1 cellular context compared by ENCODE assay signal in the genomic region with DNA sequence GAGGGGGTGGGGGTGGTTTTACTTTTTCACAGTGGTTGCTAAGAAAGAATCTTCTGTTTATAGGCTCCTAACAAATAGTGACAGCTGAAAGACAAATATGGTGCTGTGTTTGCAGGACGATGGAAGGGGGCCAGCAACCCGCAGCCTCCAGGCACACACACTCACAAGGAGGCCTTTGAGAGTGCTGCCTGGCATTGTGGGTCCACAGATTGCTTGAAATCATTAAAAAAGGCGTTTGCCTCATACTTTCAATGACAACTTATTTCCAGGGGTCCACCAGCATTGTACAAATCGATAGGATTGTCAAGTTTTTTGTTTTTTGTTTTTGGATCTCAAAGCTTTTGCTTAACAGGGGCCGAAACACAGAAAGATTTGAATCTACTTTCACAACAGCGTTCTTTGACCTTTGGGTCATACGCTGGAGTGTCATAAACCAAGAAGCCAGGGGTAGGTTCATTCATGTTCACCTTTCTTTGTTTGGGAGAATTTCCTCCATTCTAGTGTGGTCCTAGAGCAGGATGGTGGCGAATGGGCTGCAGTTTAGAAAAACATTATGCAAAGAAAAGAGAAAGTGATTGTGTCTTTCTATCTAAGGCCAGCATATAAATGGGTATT.
TF ChIP-seq lines count a peak whose summit lies in the region.

No MANE protein-coding gene starts in this region.

TF ChIP-seq in HepG2, 621 proteins besides CTCF, POLR2A, EP300 and RAD21 (continued from another document and continues in another):
- no peak for TF ChIP-seq KDM1A (CRISPR knock-in tag; IDR thresholded peaks at IDR 0.05)
- no peak for TF ChIP-seq ZNF232 (CRISPR knock-in tag; IDR thresholded peaks at IDR 0.05; ENCODE audit: borderline replicate concordance)
- TF ChIP-seq FOSL2 (CRISPR knock-in tag; IDR thresholded peaks at IDR 0.05) = no peak; the same call in 1 of the 2 replicates
- TF ChIP-seq CAMTA2 (CRISPR knock-in tag; IDR thresholded peaks at IDR 0.05; ENCODE audit: borderline replicate concordance) = no peak
- TF ChIP-seq, protein P1, sequence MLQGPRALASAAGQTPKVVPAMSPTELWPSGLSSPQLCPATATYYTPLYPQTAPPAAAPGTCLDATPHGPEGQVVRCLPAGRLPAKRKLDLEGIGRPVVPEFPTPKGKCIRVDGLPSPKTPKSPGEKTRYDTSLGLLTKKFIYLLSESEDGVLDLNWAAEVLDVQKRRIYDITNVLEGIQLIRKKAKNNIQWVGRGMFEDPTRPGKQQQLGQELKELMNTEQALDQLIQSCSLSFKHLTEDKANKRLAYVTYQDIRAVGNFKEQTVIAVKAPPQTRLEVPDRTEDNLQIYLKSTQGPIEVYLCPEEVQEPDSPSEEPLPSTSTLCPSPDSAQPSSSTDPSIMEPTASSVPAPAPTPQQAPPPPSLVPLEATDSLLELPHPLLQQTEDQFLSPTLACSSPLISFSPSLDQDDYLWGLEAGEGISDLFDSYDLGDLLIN (CRISPR knock-in tag; IDR thresholded peaks at IDR 0.05; ENCODE audit: borderline replicate concordance) = no peak
- TF ChIP-seq RBM39 (IDR thresholded peaks at IDR 0.05; ENCODE audit: low read depth, low read length, poor library complexity, severe bottlenecking) = no peak
- TF ChIP-seq ZNF3 (CRISPR knock-in tag; IDR thresholded peaks at IDR 0.05) = no peak
- TF ChIP-seq MAFG (CRISPR knock-in tag; IDR thresholded peaks at IDR 0.05) = no peak
- TF ChIP-seq KLF13 (CRISPR knock-in tag; IDR thresholded peaks at IDR 0.05) = no peak
- no peak for TF ChIP-seq ZNF234 (CRISPR knock-in tag; conservative IDR thresholded peaks at IDR 0.05)
- TF ChIP-seq, protein P2, sequence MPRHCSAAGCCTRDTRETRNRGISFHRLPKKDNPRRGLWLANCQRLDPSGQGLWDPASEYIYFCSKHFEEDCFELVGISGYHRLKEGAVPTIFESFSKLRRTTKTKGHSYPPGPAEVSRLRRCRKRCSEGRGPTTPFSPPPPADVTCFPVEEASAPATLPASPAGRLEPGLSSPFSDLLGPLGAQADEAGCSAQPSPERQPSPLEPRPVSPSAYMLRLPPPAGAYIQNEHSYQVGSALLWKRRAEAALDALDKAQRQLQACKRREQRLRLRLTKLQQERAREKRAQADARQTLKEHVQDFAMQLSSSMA (CRISPR knock-in tag; IDR thresholded peaks at IDR 0.05) = no peak
- TF ChIP-seq, protein P3, sequence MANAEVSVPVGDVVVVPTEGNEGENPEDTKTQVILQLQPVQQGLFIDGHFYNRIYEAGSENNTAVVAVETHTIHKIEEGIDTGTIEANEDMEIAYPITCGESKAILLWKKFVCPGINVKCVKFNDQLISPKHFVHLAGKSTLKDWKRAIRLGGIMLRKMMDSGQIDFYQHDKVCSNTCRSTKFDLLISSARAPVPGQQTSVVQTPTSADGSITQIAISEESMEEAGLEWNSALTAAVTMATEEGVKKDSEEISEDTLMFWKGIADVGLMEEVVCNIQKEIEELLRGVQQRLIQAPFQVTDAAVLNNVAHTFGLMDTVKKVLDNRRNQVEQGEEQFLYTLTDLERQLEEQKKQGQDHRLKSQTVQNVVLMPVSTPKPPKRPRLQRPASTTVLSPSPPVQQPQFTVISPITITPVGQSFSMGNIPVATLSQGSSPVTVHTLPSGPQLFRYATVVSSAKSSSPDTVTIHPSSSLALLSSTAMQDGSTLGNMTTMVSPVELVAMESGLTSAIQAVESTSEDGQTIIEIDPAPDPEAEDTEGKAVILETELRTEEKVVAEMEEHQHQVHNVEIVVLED (CRISPR knock-in tag; IDR thresholded peaks at IDR 0.05; ENCODE audit: borderline replicate concordance) = no peak
- no peak for TF ChIP-seq SKI (IDR thresholded peaks at IDR 0.05; ENCODE audit: partially characterized antibody)
- no peak for TF ChIP-seq CCDC6 (CRISPR knock-in tag; IDR thresholded peaks at IDR 0.05)
- TF ChIP-seq, protein P4, sequence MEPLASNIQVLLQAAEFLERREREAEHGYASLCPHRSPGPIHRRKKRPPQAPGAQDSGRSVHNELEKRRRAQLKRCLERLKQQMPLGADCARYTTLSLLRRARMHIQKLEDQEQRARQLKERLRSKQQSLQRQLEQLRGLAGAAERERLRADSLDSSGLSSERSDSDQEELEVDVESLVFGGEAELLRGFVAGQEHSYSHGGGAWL (CRISPR knock-in tag; IDR thresholded peaks at IDR 0.05) = no peak
- TF ChIP-seq, protein P5, sequence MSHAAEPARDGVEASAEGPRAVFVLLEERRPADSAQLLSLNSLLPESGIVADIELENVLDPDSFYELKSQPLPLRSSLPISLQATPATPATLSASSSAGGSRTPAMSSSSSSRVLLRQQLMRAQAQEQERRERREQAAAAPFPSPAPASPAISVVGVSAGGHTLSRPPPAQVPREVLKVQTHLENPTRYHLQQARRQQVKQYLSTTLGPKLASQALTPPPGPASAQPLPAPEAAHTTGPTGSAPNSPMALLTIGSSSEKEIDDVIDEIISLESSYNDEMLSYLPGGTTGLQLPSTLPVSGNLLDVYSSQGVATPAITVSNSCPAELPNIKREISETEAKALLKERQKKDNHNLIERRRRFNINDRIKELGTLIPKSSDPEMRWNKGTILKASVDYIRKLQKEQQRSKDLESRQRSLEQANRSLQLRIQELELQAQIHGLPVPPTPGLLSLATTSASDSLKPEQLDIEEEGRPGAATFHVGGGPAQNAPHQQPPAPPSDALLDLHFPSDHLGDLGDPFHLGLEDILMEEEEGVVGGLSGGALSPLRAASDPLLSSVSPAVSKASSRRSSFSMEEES (CRISPR knock-in tag; IDR thresholded peaks at IDR 0.05) = no peak
- no peak for TF ChIP-seq ZNF761 (CRISPR knock-in tag; conservative IDR thresholded peaks at IDR 0.05)
- peak; percentile 71 for TF ChIP-seq POLR2G (IDR thresholded peaks at IDR 0.05; ENCODE audit: low read depth, low read length)
- TF ChIP-seq ZNF354B (CRISPR knock-in tag; IDR thresholded peaks at IDR 0.05) = no peak
- TF ChIP-seq FOXK1 (CRISPR knock-in tag; IDR thresholded peaks at IDR 0.05; ENCODE audit: borderline replicate concordance, low read depth) = peak; percentile 62; the same call in 1 of the 2 replicates
- no peak for TF ChIP-seq ZNF337 (CRISPR knock-in tag; IDR thresholded peaks at IDR 0.05; ENCODE audit: borderline replicate concordance, low read depth)
- TF ChIP-seq ZC3H4 (CRISPR knock-in tag; IDR thresholded peaks at IDR 0.05; ENCODE audit: borderline replicate concordance) = no peak
- TF ChIP-seq ZBTB38 (CRISPR knock-in tag; IDR thresholded peaks at IDR 0.05) = no peak
- TF ChIP-seq BRD4 (CRISPR knock-in tag; IDR thresholded peaks at IDR 0.05) = peak; percentile 64; the same call in 1 of the 2 replicates
- TF ChIP-seq PLRG1 (conservative IDR thresholded peaks at IDR 0.05) = no peak
- TF ChIP-seq, protein P6, sequence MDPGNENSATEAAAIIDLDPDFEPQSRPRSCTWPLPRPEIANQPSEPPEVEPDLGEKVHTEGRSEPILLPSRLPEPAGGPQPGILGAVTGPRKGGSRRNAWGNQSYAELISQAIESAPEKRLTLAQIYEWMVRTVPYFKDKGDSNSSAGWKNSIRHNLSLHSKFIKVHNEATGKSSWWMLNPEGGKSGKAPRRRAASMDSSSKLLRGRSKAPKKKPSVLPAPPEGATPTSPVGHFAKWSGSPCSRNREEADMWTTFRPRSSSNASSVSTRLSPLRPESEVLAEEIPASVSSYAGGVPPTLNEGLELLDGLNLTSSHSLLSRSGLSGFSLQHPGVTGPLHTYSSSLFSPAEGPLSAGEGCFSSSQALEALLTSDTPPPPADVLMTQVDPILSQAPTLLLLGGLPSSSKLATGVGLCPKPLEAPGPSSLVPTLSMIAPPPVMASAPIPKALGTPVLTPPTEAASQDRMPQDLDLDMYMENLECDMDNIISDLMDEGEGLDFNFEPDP (CRISPR knock-in tag; conservative IDR thresholded peaks at IDR 0.05) = no peak
- TF ChIP-seq, protein P7, sequence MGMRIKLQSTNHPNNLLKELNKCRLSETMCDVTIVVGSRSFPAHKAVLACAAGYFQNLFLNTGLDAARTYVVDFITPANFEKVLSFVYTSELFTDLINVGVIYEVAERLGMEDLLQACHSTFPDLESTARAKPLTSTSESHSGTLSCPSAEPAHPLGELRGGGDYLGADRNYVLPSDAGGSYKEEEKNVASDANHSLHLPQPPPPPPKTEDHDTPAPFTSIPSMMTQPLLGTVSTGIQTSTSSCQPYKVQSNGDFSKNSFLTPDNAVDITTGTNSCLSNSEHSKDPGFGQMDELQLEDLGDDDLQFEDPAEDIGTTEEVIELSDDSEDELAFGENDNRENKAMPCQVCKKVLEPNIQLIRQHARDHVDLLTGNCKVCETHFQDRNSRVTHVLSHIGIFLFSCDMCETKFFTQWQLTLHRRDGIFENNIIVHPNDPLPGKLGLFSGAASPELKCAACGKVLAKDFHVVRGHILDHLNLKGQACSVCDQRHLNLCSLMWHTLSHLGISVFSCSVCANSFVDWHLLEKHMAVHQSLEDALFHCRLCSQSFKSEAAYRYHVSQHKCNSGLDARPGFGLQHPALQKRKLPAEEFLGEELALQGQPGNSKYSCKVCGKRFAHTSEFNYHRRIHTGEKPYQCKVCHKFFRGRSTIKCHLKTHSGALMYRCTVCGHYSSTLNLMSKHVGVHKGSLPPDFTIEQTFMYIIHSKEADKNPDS (CRISPR knock-in tag; IDR thresholded peaks at IDR 0.05) = no peak
- no peak for TF ChIP-seq PAF1 (CRISPR knock-in tag; IDR thresholded peaks at IDR 0.05)
- no peak for TF ChIP-seq MTA1 (CRISPR knock-in tag; IDR thresholded peaks at IDR 0.05; ENCODE audit: borderline replicate concordance)
- TF ChIP-seq CBFB (CRISPR knock-in tag; IDR thresholded peaks at IDR 0.05) = no peak
- TF ChIP-seq BRCA1 (CRISPR knock-in tag; IDR thresholded peaks at IDR 0.05) = no peak
- TF ChIP-seq TCF12 (IDR thresholded peaks at IDR 0.05) = no peak
- no peak for TF ChIP-seq TCF12 (CRISPR knock-in tag; IDR thresholded peaks at IDR 0.05)
- peak; percentile 20; the same call in 1 of the 2 replicates for TF ChIP-seq TGIF2 (CRISPR knock-in tag; IDR thresholded peaks at IDR 0.05)
- TF ChIP-seq ZBTB8A (CRISPR knock-in tag; IDR thresholded peaks at IDR 0.05; ENCODE audit: borderline replicate concordance, low read depth) = no peak
- no peak for TF ChIP-seq SP5 (CRISPR knock-in tag; IDR thresholded peaks at IDR 0.05; ENCODE audit: borderline replicate concordance, low read depth)
- TF ChIP-seq THAP11 (CRISPR knock-in tag; IDR thresholded peaks at IDR 0.05) = peak; percentile 45; the same call in 1 of the 2 replicates
- no peak for TF ChIP-seq HOXA9 (CRISPR knock-in tag; IDR thresholded peaks at IDR 0.05; ENCODE audit: borderline replicate concordance)
- TF ChIP-seq ZFY (CRISPR knock-in tag; IDR thresholded peaks at IDR 0.05) = peak; percentile 34; the same call in 1 of the 2 replicates
- TF ChIP-seq ZSCAN21 (CRISPR knock-in tag; IDR thresholded peaks at IDR 0.05; ENCODE audit: borderline replicate concordance) = no peak
- TF ChIP-seq DNMT1 (CRISPR knock-in tag; IDR thresholded peaks at IDR 0.05) = no peak
- no peak for TF ChIP-seq LCORL (IDR thresholded peaks at IDR 0.05)
- no peak for TF ChIP-seq LCORL (CRISPR knock-in tag; IDR thresholded peaks at IDR 0.05)
- TF ChIP-seq ZNF263 (CRISPR knock-in tag; IDR thresholded peaks at IDR 0.05) = no peak
- TF ChIP-seq, protein P8, sequence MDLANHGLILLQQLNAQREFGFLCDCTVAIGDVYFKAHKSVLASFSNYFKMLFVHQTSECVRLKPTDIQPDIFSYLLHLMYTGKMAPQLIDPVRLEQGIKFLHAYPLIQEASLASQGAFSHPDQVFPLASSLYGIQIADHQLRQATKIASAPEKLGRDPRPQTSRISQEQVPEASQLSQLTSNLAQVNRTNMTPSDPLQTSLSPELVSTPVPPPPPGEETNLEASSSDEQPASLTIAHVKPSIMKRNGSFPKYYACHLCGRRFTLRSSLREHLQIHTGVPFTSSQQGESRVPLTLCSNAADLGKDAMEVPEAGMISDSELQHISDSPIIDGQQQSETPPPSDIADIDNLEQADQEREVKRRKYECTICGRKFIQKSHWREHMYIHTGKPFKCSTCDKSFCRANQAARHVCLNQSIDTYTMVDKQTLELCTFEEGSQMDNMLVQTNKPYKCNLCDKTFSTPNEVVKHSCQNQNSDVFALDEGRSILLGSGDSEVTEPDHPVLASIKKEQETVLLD (CRISPR knock-in tag; IDR thresholded peaks at IDR 0.05; ENCODE audit: low read depth) = no peak
- TF ChIP-seq ZNF124 (CRISPR knock-in tag; IDR thresholded peaks at IDR 0.05) = no peak
- TF ChIP-seq, protein P9, sequence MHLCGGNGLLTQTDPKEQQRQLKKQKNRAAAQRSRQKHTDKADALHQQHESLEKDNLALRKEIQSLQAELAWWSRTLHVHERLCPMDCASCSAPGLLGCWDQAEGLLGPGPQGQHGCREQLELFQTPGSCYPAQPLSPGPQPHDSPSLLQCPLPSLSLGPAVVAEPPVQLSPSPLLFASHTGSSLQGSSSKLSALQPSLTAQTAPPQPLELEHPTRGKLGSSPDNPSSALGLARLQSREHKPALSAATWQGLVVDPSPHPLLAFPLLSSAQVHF (CRISPR knock-in tag; IDR thresholded peaks at IDR 0.05) = no peak
- TF ChIP-seq MED13 (CRISPR knock-in tag; IDR thresholded peaks at IDR 0.05) = peak; percentile 51; the same call in 1 of the 2 replicates
- no peak for TF ChIP-seq ZNF33B (CRISPR knock-in tag; IDR thresholded peaks at IDR 0.05)
- TF ChIP-seq, protein P10, sequence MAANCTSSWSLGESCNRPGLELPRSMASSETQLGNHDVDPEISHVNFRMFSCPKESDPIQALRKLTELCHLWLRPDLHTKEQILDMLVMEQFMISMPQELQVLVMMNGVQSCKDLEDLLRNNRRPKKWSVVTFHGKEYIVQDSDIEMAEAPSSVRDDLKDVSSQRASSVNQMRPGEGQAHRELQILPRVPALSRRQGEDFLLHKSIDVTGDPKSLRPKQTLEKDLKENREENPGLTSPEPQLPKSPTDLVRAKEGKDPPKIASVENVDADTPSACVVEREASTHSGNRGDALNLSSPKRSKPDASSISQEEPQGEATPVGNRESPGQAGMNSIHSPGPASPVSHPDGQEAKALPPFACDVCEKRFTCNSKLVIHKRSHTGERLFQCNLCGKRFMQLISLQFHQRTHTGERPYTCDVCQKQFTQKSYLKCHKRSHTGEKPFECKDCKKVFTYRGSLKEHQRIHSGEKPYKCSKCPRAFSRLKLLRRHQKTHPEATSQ (CRISPR knock-in tag; IDR thresholded peaks at IDR 0.05; ENCODE audit: borderline replicate concordance) = 0 out of 2 replicates have a peak, but pooled peaks have one; percentile 21
- TF ChIP-seq ELF3 (CRISPR knock-in tag; IDR thresholded peaks at IDR 0.05) = peak; percentile 22; the same call in 1 of the 2 replicates
- TF ChIP-seq ZNF530 (CRISPR knock-in tag; IDR thresholded peaks at IDR 0.05; ENCODE audit: low read depth) = no peak
- TF ChIP-seq, protein P11, sequence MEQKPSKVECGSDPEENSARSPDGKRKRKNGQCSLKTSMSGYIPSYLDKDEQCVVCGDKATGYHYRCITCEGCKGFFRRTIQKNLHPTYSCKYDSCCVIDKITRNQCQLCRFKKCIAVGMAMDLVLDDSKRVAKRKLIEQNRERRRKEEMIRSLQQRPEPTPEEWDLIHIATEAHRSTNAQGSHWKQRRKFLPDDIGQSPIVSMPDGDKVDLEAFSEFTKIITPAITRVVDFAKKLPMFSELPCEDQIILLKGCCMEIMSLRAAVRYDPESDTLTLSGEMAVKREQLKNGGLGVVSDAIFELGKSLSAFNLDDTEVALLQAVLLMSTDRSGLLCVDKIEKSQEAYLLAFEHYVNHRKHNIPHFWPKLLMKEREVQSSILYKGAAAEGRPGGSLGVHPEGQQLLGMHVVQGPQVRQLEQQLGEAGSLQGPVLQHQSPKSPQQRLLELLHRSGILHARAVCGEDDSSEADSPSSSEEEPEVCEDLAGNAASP (CRISPR knock-in tag; IDR thresholded peaks at IDR 0.05; ENCODE audit: borderline replicate concordance) = 0 out of 2 replicates have a peak, but pooled peaks have one; percentile 13
- no peak for TF ChIP-seq HNRNPH1 (optimal IDR thresholded peaks at IDR 0.05; ENCODE audit: low read depth, low read length)
- TF ChIP-seq ZNF451 (CRISPR knock-in tag; IDR thresholded peaks at IDR 0.05) = no peak
- no peak for TF ChIP-seq KLF11 (CRISPR knock-in tag; IDR thresholded peaks at IDR 0.05)
- no peak for TF ChIP-seq HNRNPK (IDR thresholded peaks at IDR 0.05; ENCODE audit: low read depth, low read length, poor library complexity, severe bottlenecking)
